ENCODE assay signal across 28 cellular contexts in the genomic region with DNA sequence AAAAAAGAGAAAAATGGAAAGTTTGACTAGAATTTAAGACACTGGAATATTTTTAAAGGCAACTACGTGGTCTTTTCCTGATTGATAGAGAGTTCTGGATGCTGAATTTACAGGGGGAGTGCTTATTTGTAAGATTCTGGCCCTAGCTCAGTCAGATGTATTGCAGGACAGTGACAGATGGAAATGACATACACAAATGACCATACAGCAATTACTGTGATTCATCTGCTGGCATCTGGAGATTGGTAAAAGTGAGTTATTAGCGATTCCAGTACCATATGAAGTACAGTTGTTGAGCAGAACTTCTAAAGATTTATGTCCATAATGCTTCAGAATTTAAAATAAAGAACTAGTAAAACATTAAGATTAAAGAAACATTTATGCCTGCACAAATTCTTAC.
"Had no signal": no experiment of that assay in that cellular context is flagged by ENCODE, and none has a peak within 500 bp of the region (broad histone marks: within the 10 kb centered on the region; RNA-seq: fewer than 3 reads in every experiment).

No MANE protein-coding gene starts in this region.

- H3K36me3 ChIP-seq: breast epithelium, esophagus muscularis mucosa, pancreas, sigmoid colon, suprapubic skin, tibial artery, upper lobe of right lung had no signal

- H3K9me3 Mint-ChIP-seq: activated naive CD4-positive, alpha-beta T cell treated with anti-CD3 and anti-CD28 coated beads, Interleukin-2, amount 50 U/mL, for 24 hours; activated naive CD8-positive, alpha-beta T cell treated with anti-CD3 and anti-CD28 coated beads, Interleukin-2, amount 50 U/mL, for 24 hours; activated T-helper 2 cell treated with anti-CD3 and anti-CD28 coated beads, Interferon-gamma antibody, Interleukin-2, Interleukin-4, amounts not matched to agents 10 μg/mL and 5 μg/mL and 100 μg/mL, durations not matched to agents 14 hours and 24 hours and 36 hours; dendritic cell treated with granulocyte-macrophage colony-stimulating factor and Interleukin-4, amounts not matched to agents 40 ng/mL and 50 ng/mL, for 4 days; naive thymus-derived CD8-positive, alpha-beta T cell; neural crest cell; T-helper 2 cell treated with Interferon-gamma antibody and Interleukin-4, amounts not matched to agents 5 μg/mL and 100 μg/mL, for 36 hours had no signal

- H3K4me3 Mint-ChIP-seq: activated CD4-positive, alpha-beta T cell treated with anti-CD3 and anti-CD28 coated beads for 36 hours; activated CD8-positive, alpha-beta memory T cell treated with anti-CD3 and anti-CD28 coated beads, Interleukin-2, amount 10 ng/mL, durations not matched to agents 7 days and 5 days; activated CD8-positive, alpha-beta T cell treated with anti-CD3 and anti-CD28 coated beads, Interleukin-2, amount 10 ng/mL, durations not matched to agents 7 days and 5 days; activated naive CD4-positive, alpha-beta T cell treated with anti-CD3 and anti-CD28 coated beads, Interleukin-2, amount 50 U/mL, for 24 hours; activated naive CD8-positive, alpha-beta T cell treated with anti-CD3 and anti-CD28 coated beads, Interleukin-2, amount 50 U/mL, for 24 hours; dendritic cell treated with granulocyte-macrophage colony-stimulating factor and Interleukin-4, amounts not matched to agents 40 ng/mL and 50 ng/mL, for 4 days; naive thymus-derived CD8-positive, alpha-beta T cell; neural crest cell; T-helper 2 cell treated with Interferon-gamma antibody and Interleukin-4, amounts not matched to agents 5 μg/mL and 100 μg/mL, for 36 hours had no signal

- H3K4me2 ChIP-seq: smooth muscle cell had no signal

- H3K27me3 ChIP-seq: breast epithelium, esophagus muscularis mucosa, pancreas, sigmoid colon, suprapubic skin, tibial artery, upper lobe of right lung had no signal

- H3K27ac ChIP-seq: breast epithelium, esophagus muscularis mucosa, pancreas, psoas muscle, sigmoid colon, suprapubic skin, tibial artery, upper lobe of right lung had no signal

- H3K27ac Mint-ChIP-seq: activated CD4-positive, alpha-beta T cell treated with anti-CD3 and anti-CD28 coated beads for 36 hours; activated CD8-positive, alpha-beta memory T cell treated with anti-CD3 and anti-CD28 coated beads, Interleukin-2, amount 10 ng/mL, durations not matched to agents 7 days and 5 days; activated CD8-positive, alpha-beta T cell treated with anti-CD3 and anti-CD28 coated beads, Interleukin-2, amount 10 ng/mL, durations not matched to agents 7 days and 5 days; activated naive CD4-positive, alpha-beta T cell treated with anti-CD3 and anti-CD28 coated beads, Interleukin-2, amount 50 U/mL, for 24 hours; activated naive CD8-positive, alpha-beta T cell treated with anti-CD3 and anti-CD28 coated beads, Interleukin-2, amount 50 U/mL, for 24 hours; activated T-helper 2 cell treated with anti-CD3 and anti-CD28 coated beads, Interferon-gamma antibody, Interleukin-2, Interleukin-4, amounts not matched to agents 10 μg/mL and 5 μg/mL and 100 μg/mL, durations not matched to agents 14 hours and 24 hours and 36 hours; dendritic cell treated with granulocyte-macrophage colony-stimulating factor and Interleukin-4, amounts not matched to agents 40 ng/mL and 50 ng/mL, for 4 days; naive thymus-derived CD8-positive, alpha-beta T cell; T-helper 2 cell treated with Interferon-gamma antibody and Interleukin-4, amounts not matched to agents 5 μg/mL and 100 μg/mL, for 36 hours had no signal

- DNase-seq: activated CD4-positive, alpha-beta T cell treated with anti-CD3 and anti-CD28 coated beads for 36 hours; activated CD4-positive, CD25-positive, alpha-beta regulatory T cell; activated CD8-positive, alpha-beta memory T cell treated with anti-CD3 and anti-CD28 coated beads, Interleukin-2, amount 10 ng/mL, durations not matched to agents 7 days and 5 days; activated CD8-positive, alpha-beta T cell treated with anti-CD3 and anti-CD28 coated beads, Interleukin-2, amount 10 ng/mL, durations not matched to agents 7 days and 5 days; activated naive CD8-positive, alpha-beta T cell treated with anti-CD3 and anti-CD28 coated beads, Interleukin-2, amount 50 U/mL, for 24 hours; activated T-cell treated with anti-CD3 and anti-CD28 coated beads, Interleukin-2, amount 50 U/mL, for 48 hours; central memory CD4-positive, alpha-beta T cell; left ventricle myocardium superior; naive thymus-derived CD8-positive, alpha-beta T cell; nucleus accumbens; pancreas; psoas muscle; sigmoid colon; stimulated activated CD4-positive, alpha-beta T cell treated with anti-CD3 and anti-CD28 coated beads, Interleukin-1b, Interleukin-23, amount 100 ng/mL, for 48 hours; stimulated activated naive CD4-positive, alpha-beta T cell; tibial artery; upper lobe of right lung had no signal

- ATAC-seq: activated CD4-positive, alpha-beta T cell treated with anti-CD3 and anti-CD28 coated beads for 36 hours; activated CD8-positive, alpha-beta memory T cell treated with anti-CD3 and anti-CD28 coated beads, Interleukin-2, amount 10 ng/mL, durations not matched to agents 7 days and 5 days; activated CD8-positive, alpha-beta T cell treated with anti-CD3 and anti-CD28 coated beads, Interleukin-2, amount 10 ng/mL, durations not matched to agents 7 days and 5 days; activated naive CD8-positive, alpha-beta T cell treated with anti-CD3 and anti-CD28 coated beads, Interleukin-2, amount 50 U/mL, for 24 hours; left ventricle myocardium superior; naive thymus-derived CD8-positive, alpha-beta T cell; pancreas; psoas muscle; upper lobe of right lung had no signal

- H3K4me3 ChIP-seq: breast epithelium, esophagus muscularis mucosa, pancreas, psoas muscle, sigmoid colon, smooth muscle cell, suprapubic skin, tibial artery, upper lobe of right lung had no signal

- H3K36me3 Mint-ChIP-seq: activated CD8-positive, alpha-beta memory T cell treated with anti-CD3 and anti-CD28 coated beads, Interleukin-2, amount 10 ng/mL, durations not matched to agents 7 days and 5 days; activated naive CD4-positive, alpha-beta T cell treated with anti-CD3 and anti-CD28 coated beads, Interleukin-2, amount 50 U/mL, for 24 hours; naive thymus-derived CD8-positive, alpha-beta T cell had no signal

- H3K4me1 Mint-ChIP-seq: activated CD4-positive, alpha-beta T cell treated with anti-CD3 and anti-CD28 coated beads for 36 hours; activated CD8-positive, alpha-beta memory T cell treated with anti-CD3 and anti-CD28 coated beads, Interleukin-2, amount 10 ng/mL, durations not matched to agents 7 days and 5 days; activated naive CD4-positive, alpha-beta T cell treated with anti-CD3 and anti-CD28 coated beads, Interleukin-2, amount 50 U/mL, for 24 hours; activated naive CD8-positive, alpha-beta T cell treated with anti-CD3 and anti-CD28 coated beads, Interleukin-2, amount 50 U/mL, for 24 hours; naive thymus-derived CD8-positive, alpha-beta T cell; neural crest cell had no signal

- FAIRE-seq: frontal cortex, islet of Langerhans, pancreas had no signal

- H3K4me1 ChIP-seq: breast epithelium, esophagus muscularis mucosa, pancreas, psoas muscle, sigmoid colon, suprapubic skin, tibial artery, upper lobe of right lung had no signal

- H3K27me3 Mint-ChIP-seq: activated CD4-positive, alpha-beta T cell treated with anti-CD3 and anti-CD28 coated beads for 36 hours; activated CD8-positive, alpha-beta memory T cell treated with anti-CD3 and anti-CD28 coated beads, Interleukin-2, amount 10 ng/mL, durations not matched to agents 7 days and 5 days; activated naive CD4-positive, alpha-beta T cell treated with anti-CD3 and anti-CD28 coated beads, Interleukin-2, amount 50 U/mL, for 24 hours; activated naive CD8-positive, alpha-beta T cell treated with anti-CD3 and anti-CD28 coated beads, Interleukin-2, amount 50 U/mL, for 24 hours; dendritic cell treated with granulocyte-macrophage colony-stimulating factor and Interleukin-4, amounts not matched to agents 40 ng/mL and 50 ng/mL, for 4 days; naive thymus-derived CD8-positive, alpha-beta T cell had no signal

- H3K9me3 ChIP-seq: breast epithelium, esophagus muscularis mucosa, pancreas, psoas muscle, sigmoid colon, suprapubic skin, tibial artery, upper lobe of right lung had no signal
